ENCODE assay signal across 10 cellular contexts in genomic region chrX:115941388-115941787, GRCh38.
A peak's percentile ranks its signal among the peaks of the same experiment; 100 is the strongest.
DNase-seq lines count a peak whose midpoint lies in the region; ATAC-seq, FAIRE-seq and TF ChIP-seq lines count a peak whose summit lies in the region.
"Had no signal": no experiment of that assay in that cellular context is flagged by ENCODE, and none has a peak within 500 bp of the region (broad histone marks: within the 10 kb centered on the region; RNA-seq: fewer than 3 reads in every experiment).

No MANE protein-coding gene starts in this region.

- H3F3A ChIP-seq in Loucy (ENCODE audit: low read depth): no peaks in the 10 kb centered on the region

- no peaks in the 10 kb centered on the region for H3K36me3 ChIP-seq in BLaER1 treated with 17β-estradiol and CSF1 and Interleukin-3, amounts not matched to agents 10 nM and 100 nM
- H3K36me3 ChIP-seq in Loucy (ENCODE audit: insufficient read depth, low read length): no peaks in the 10 kb centered on the region
- H3K36me3 ChIP-seq in bronchial epithelial cell (ENCODE audit: control insufficient read depth, insufficient read depth, low read length): no peaks in the 10 kb centered on the region
- H3K36me3 ChIP-seq in neuronal stem cell (replicated peaks in 1 of 2; ENCODE audit: control insufficient read depth in 2 of 2, insufficient read depth in 2 of 2, low read length in 2 of 2): no peaks in the 10 kb centered on the region
- H3K36me3 ChIP-seq: BE2C had no signal

- FAIRE-seq in bronchial epithelial cell (lab: Jason Lieb, UNC): peak; percentile 90

- H3K14ac ChIP-seq in neuronal stem cell (ENCODE audit: low read length): no peak overlapping the region

- H3K18ac ChIP-seq in neuronal stem cell (ENCODE audit: low read length): no peak overlapping the region

- peak overlapping the region; percentile 64; the same call in 1 of the 2 replicates for H2AFZ ChIP-seq in Loucy (ENCODE audit: low read length)
- peak overlapping the region; percentile 85 for H2AFZ ChIP-seq in neuronal stem cell (ENCODE audit: low read length)
- H2AFZ ChIP-seq: GM23248 had no signal

- peaks cover 23 to 30% (median 26%) of the 10 kb centered on the region in 10 experiments for H3K4me1 ChIP-seq in BLaER1 treated with 17β-estradiol and CSF1 and Interleukin-3, amounts not matched to agents 10 nM and 100 nM
- H3K4me1 ChIP-seq in Loucy (ENCODE audit: insufficient read depth, low read length, poor library complexity, severe bottlenecking) (peaks cover 18% of the 10 kb centered on the region), neuronal stem cell (ENCODE audit: control insufficient read depth in 2 of 2, insufficient read depth in 1 of 2, low read depth in 1 of 2, low read length in 2 of 2) (peaks cover 0 to 1% of the 10 kb centered on the region in 2 donors)
- H3K4me1 ChIP-seq: BE2C had no signal

- H3K27ac ChIP-seq in BLaER1 treated with 17β-estradiol and CSF1 and Interleukin-3, amounts not matched to agents 10 nM and 100 nM: peak overlapping the region; percentile 72 to 89 (median 84); a peak in 20 of 22 replicates
- no peak overlapping the region for H3K27ac ChIP-seq in neuronal stem cell (replicated peaks; ENCODE audit: low read length)
- H3K27ac ChIP-seq: GM23248 had no signal

- H2BK12ac ChIP-seq in neuronal stem cell (ENCODE audit: low read length): no peak overlapping the region

- H2BK15ac ChIP-seq in neuronal stem cell (ENCODE audit: low read length): no peak overlapping the region

- H3K23ac ChIP-seq in neuronal stem cell (ENCODE audit: low read depth, low read length, poor library complexity): no peak overlapping the region

- H3K9ac ChIP-seq in BLaER1 treated with 17β-estradiol and CSF1 and Interleukin-3, amounts not matched to agents 10 nM and 100 nM: peak overlapping the region; percentile 74 to 87 (median 79); a peak in 21 of 22 replicates
- no peak overlapping the region for H3K9ac ChIP-seq in Loucy (ENCODE audit: low read depth, low read length, poor library complexity, severe bottlenecking)
- no peak overlapping the region for H3K9ac ChIP-seq in neuronal stem cell (ENCODE audit: low read depth, low read length, poor library complexity)
- H3K9ac ChIP-seq: GM23248 had no signal

- TF ChIP-seq CTCF in Loucy (conservative IDR thresholded peaks at IDR 0.05; ENCODE audit: low read length) (no peak), bronchial epithelial cell (IDR thresholded peaks at IDR 0.05; ENCODE audit: insufficient read depth, low read length, severe bottlenecking) (no peak)

- H2BK5ac ChIP-seq in neuronal stem cell (ENCODE audit: low read length): no peak overlapping the region

- DNase-seq in bronchial epithelial cell (ENCODE audit: low read depth) (no peak), neuronal stem cell (ENCODE audit: low spot score) (no peak), hypothalamus (lab: John Stamatoyannopoulos, UW) (no peak)
- DNase-seq in stimulated activated CD4-positive, alpha-beta T cell treated with anti-CD3 and anti-CD28 coated beads, Interleukin-4, amount 100 ng/mL, for 1 hour: no peak

- no peaks in the 10 kb centered on the region for H4K20me1 ChIP-seq in BLaER1 treated with 17β-estradiol and CSF1 and Interleukin-3, amounts not matched to agents 10 nM and 100 nM
- no peaks in the 10 kb centered on the region for H4K20me1 ChIP-seq in Loucy (ENCODE audit: insufficient read depth, low read length, poor library complexity, severe bottlenecking)

- no peak overlapping the region for H4K8ac ChIP-seq in neuronal stem cell (ENCODE audit: low read depth, low read length)

- H3K79me1 ChIP-seq in neuronal stem cell (ENCODE audit: low read depth, low read length): no peaks in the 10 kb centered on the region

- no peak overlapping the region for H4K91ac ChIP-seq in neuronal stem cell (ENCODE audit: low read depth, low read length, poor library complexity)

- H3K79me2 ChIP-seq in Loucy (ENCODE audit: insufficient read depth, low read length): no peaks in the 10 kb centered on the region

- H3K9me3 ChIP-seq in BLaER1 treated with 17β-estradiol and CSF1 and Interleukin-3, amounts not matched to agents 10 nM and 100 nM (replicated peaks in 1 of 11): peaks cover 2 to 21% (median 8%) of the 10 kb centered on the region in 11 experiments; a peak in 14 of 22 replicates
- H3K9me3 ChIP-seq in Loucy (ENCODE audit: insufficient read depth, low read depth, low read length): no peaks in the 10 kb centered on the region
- H3K9me3 ChIP-seq in neuronal stem cell (replicated peaks in 1 of 2; ENCODE audit: control insufficient read depth in 2 of 2, insufficient read depth in 1 of 2, low read depth in 1 of 2, low read length in 2 of 2): no peaks in the 10 kb centered on the region
- H3K9me3 ChIP-seq: BE2C had no signal

- H2AK5ac ChIP-seq in neuronal stem cell (ENCODE audit: low read depth, low read length): no peak overlapping the region

- no peak overlapping the region for H2BK120ac ChIP-seq in neuronal stem cell (ENCODE audit: low read depth, low read length)

- H3K9me2 ChIP-seq in Loucy (replicated peaks; ENCODE audit: low read depth, low read length): no peaks in the 10 kb centered on the region

- no peak overlapping the region for H3K4ac ChIP-seq in neuronal stem cell (ENCODE audit: low read length)

- WGBS in neuronal stem cell (ENCODE audit: extremely low coverage in 2 of 2, insufficient read length in 2 of 2, insufficient replicate concordance in 1 of 2), 2 donors: no CpG with 5 or more reads among the region's 3 CpGs

- H3K4me3 ChIP-seq in BLaER1 treated with 17β-estradiol and CSF1 and Interleukin-3, amounts not matched to agents 10 nM and 100 nM: peak overlapping the region in 2 of 10 experiments; percentile 27 to 38; a peak in 2 of 20 replicates
- H3K4me3 ChIP-seq in Loucy (ENCODE audit: low read length, poor library complexity, severe bottlenecking): no peak overlapping the region
- no peak overlapping the region for H3K4me3 ChIP-seq in bronchial epithelial cell (ENCODE audit: low read depth, low read length)
- peak overlapping the region in 1 of 2 donors; percentile 27 for H3K4me3 ChIP-seq in neuronal stem cell (ENCODE audit: low read length in 2 of 2)
- H3K4me3 ChIP-seq: GM23248 had no signal

- no peak for ATAC-seq in HG03025 (IDR thresholded peaks at IDR 0.05; ENCODE audit: low FRiP score, unreplicated experiment)
- no peak for ATAC-seq in HG03460 (IDR thresholded peaks at IDR 0.05; ENCODE audit: unreplicated experiment)

- H3K4me2 ChIP-seq in BLaER1 treated with 17β-estradiol and CSF1 and Interleukin-3, amounts not matched to agents 10 nM and 100 nM: peak overlapping the region; percentile 33 to 70 (median 66); a peak in 21 of 22 replicates
- H3K4me2 ChIP-seq in Loucy (ENCODE audit: low read depth, low read length, poor library complexity, severe bottlenecking): peak overlapping the region; percentile 55
- no peak overlapping the region for H3K4me2 ChIP-seq in neuronal stem cell (ENCODE audit: insufficient read depth, low read length, poor library complexity, severe bottlenecking)

- peaks cover 3 to 65% (median 46%) of the 10 kb centered on the region in 11 experiments for H3K27me3 ChIP-seq in BLaER1 treated with 17β-estradiol and CSF1 and Interleukin-3, amounts not matched to agents 10 nM and 100 nM
- H3K27me3 ChIP-seq in Loucy (ENCODE audit: insufficient read depth, low read length, poor library complexity, severe bottlenecking): no peaks in the 10 kb centered on the region
- no peaks in the 10 kb centered on the region for H3K27me3 ChIP-seq in bronchial epithelial cell (ENCODE audit: control insufficient read depth, insufficient read depth, low read length)
- H3K27me3 ChIP-seq in neuronal stem cell (ENCODE audit: control insufficient read depth in 3 of 3, insufficient read depth in 3 of 3, low read depth in 1 of 3, low read length in 3 of 3): peaks cover 0 to 18% (median 0%) of the 10 kb centered on the region in 3 experiments
- H3K27me3 ChIP-seq: BE2C had no signal

Comparison
In these comparisons a context has a peak if more than half of its experiments do, and no peak if none do; other contexts are left out.
1. H3K9ac ChIP-seq: peak in BLaER1 treated with 17β-estradiol and CSF1 and Interleukin-3, amounts not matched to agents 10 nM and 100 nM (11 of 11); none in Loucy (single experiment) and neuronal stem cell (single experiment).